Comparison of ENCODE assay signal across 8 cellular contexts in genomic region chr3:117255736-117256135, GRCh38.
"Had no signal": no experiment of that assay in that cellular context is flagged by ENCODE, and none has a peak within 500 bp of the region (broad histone marks: within the 10 kb centered on the region; RNA-seq: fewer than 3 reads in every experiment).

No MANE protein-coding gene starts in this region.

- H3K4me3 ChIP-seq: GM12878 had no signal

- FAIRE-seq: G401.6, GM12878, GM12891, GM12892, GM18507, GM19239 had no signal

- ATAC-seq: GM12878 had no signal

- DNase-seq: GDM1, GF-D8 had no signal
